ENCODE assay signal across 28 cellular contexts in the genomic region with DNA sequence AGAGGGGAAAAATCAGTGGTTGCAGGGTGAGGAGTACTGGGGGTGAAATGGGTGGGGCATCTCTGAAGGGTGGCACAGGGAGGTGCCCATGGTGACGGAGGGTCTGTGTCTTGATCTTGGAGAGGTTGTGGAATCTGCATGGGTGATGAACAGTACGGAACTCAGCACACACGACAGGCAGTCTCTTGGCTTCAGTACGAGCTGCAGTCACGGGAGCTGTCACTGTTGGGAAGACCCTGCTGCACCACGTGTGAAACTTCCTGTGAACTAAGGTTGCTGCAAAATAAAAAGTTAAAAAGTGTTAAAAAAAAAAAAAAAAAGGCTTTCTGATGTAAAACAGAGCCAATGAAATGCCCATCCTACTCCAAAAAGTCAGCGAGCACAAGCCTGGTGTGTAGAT. TPM values are rescaled to one million over a fixed set of nuclear protein-coding genes. Genes with fewer than 3 reads are reported as not detected.
"Had no signal": no experiment of that assay in that cellular context is flagged by ENCODE, and none has a peak within 500 bp of the region (broad histone marks: within the 10 kb centered on the region; RNA-seq: fewer than 3 reads in every experiment).

No MANE protein-coding gene starts in this region.

- H3K27ac Mint-ChIP-seq: activated CD4-positive, alpha-beta T cell treated with anti-CD3 and anti-CD28 coated beads for 36 hours; activated CD4-positive, alpha-beta T cell treated with anti-CD3 and anti-CD28 coated beads, Interleukin-2, amount 10 ng/mL, durations not matched to agents 7 days and 5 days; activated CD8-positive, alpha-beta T cell treated with anti-CD3 and anti-CD28 coated beads for 36 hours; activated naive CD8-positive, alpha-beta T cell; activated T-helper 17 cell treated with anti-CD3 and anti-CD28 coated beads, Interleukin-2, amount 50 U/mL, for 72 hours had no signal

- H3K27me3 Mint-ChIP-seq: activated CD4-positive, alpha-beta T cell treated with anti-CD3 and anti-CD28 coated beads for 36 hours; activated CD8-positive, alpha-beta T cell treated with anti-CD3 and anti-CD28 coated beads for 36 hours; activated naive CD8-positive, alpha-beta T cell had no signal

- H3K36me3 ChIP-seq: gastrocnemius medialis had no signal

- H3K9me3 Mint-ChIP-seq: activated CD4-positive, alpha-beta T cell treated with anti-CD3 and anti-CD28 coated beads, Interleukin-2, amount 10 ng/mL, durations not matched to agents 7 days and 5 days had no signal

- H3K9me3 ChIP-seq: body of pancreas, gastrocnemius medialis had no signal

- ATAC-seq: activated CD4-positive, alpha-beta T cell treated with anti-CD3 and anti-CD28 coated beads for 36 hours; activated CD8-positive, alpha-beta T cell treated with anti-CD3 and anti-CD28 coated beads for 36 hours; activated T-cell treated with anti-CD3 and anti-CD28 coated beads, Interleukin-2, amount 50 U/mL, for 4 hours; activated T-helper 17 cell treated with anti-CD3 and anti-CD28 coated beads, Interleukin-2, amount 50 U/mL, for 72 hours; body of pancreas; esophagus mucosa; foreskin keratinocyte; gastrocnemius medialis; SK-N-SH treated with all-trans-retinoic acid at 6 μM for 48 hours had no signal

- H3K27me3 ChIP-seq: body of pancreas, foreskin keratinocyte, gastrocnemius medialis had no signal

- H3K4me3 Mint-ChIP-seq: activated CD4-positive, alpha-beta T cell treated with anti-CD3 and anti-CD28 coated beads for 36 hours; activated CD4-positive, alpha-beta T cell treated with anti-CD3 and anti-CD28 coated beads, Interleukin-2, amount 10 ng/mL, durations not matched to agents 7 days and 5 days; activated CD8-positive, alpha-beta T cell treated with anti-CD3 and anti-CD28 coated beads for 36 hours; activated naive CD8-positive, alpha-beta T cell; activated T-cell treated with anti-CD3 and anti-CD28 coated beads, Interleukin-2, amount 50 U/mL, for 4 hours; activated T-helper 17 cell treated with anti-CD3 and anti-CD28 coated beads, Interleukin-2, amount 50 U/mL, for 72 hours had no signal

- H3K4me3 ChIP-seq: body of pancreas, gastrocnemius medialis had no signal

- H3K27ac ChIP-seq: body of pancreas, foreskin keratinocyte, gastrocnemius medialis had no signal

- H3K4me1 ChIP-seq: body of pancreas, foreskin keratinocyte, gastrocnemius medialis had no signal

- H3K4me1 Mint-ChIP-seq: activated CD4-positive, alpha-beta T cell treated with anti-CD3 and anti-CD28 coated beads, Interleukin-2, amount 10 ng/mL, durations not matched to agents 7 days and 5 days; activated T-helper 17 cell treated with anti-CD3 and anti-CD28 coated beads, Interleukin-2, amount 50 U/mL, for 72 hours had no signal

- DNase-seq: activated CD4-positive, alpha-beta T cell treated with anti-CD3 and anti-CD28 coated beads for 36 hours; activated CD4-positive, alpha-beta T cell treated with anti-CD3 and anti-CD28 coated beads, Interleukin-2, amount 10 ng/mL, durations not matched to agents 7 days and 5 days; activated CD4-positive, alpha-beta T cell treated with anti-CD3 and anti-CD28 coated beads, Interleukin-2, amount 50 U/mL, for 48 hours; activated CD4-positive, CD25-positive, alpha-beta regulatory T cell; activated CD4-positive, CD25-positive, alpha-beta regulatory T cell treated with anti-CD3 and anti-CD28 coated beads, Interleukin-2, amount 50 U/mL, for 72 hours; activated CD8-positive, alpha-beta memory T cell treated with anti-CD3 and anti-CD28 coated beads for 24 hours; activated CD8-positive, alpha-beta T cell treated with anti-CD3 and anti-CD28 coated beads for 36 hours; activated effector memory CD4-positive, alpha-beta T cell treated with Interleukin-2 at 50 U/mL for 16 hours; activated gamma-delta T cell treated with Interleukin-2 at 50 U/mL for 16 hours; activated naive CD4-positive, alpha-beta T cell treated with anti-CD3 and anti-CD28 coated beads, Interleukin-2, amount 50 U/mL, for 16 hours; activated naive CD4-positive, alpha-beta T cell treated with Interleukin-2 at 50 U/mL for 16 hours; activated T-cell treated with anti-CD3 and anti-CD28 coated beads, Interleukin-2, amount 50 U/mL, for 4 hours; amniotic stem cell; aorta; body of pancreas; caudate nucleus; cortex of kidney; dermis blood vessel endothelial cell; effector CD8-positive, alpha-beta T cell; foreskin keratinocyte; gastrocnemius medialis; T-helper 2 cell had no signal

- H3K36me3 Mint-ChIP-seq: activated naive CD8-positive, alpha-beta T cell had no signal

RNA-seq across cellular contexts. Expression of a gene that starts 34.3 kb away (rescaled TPM):
- total RNA-seq: body of pancreas, endothelial cell of umbilical vein, epithelial cell of proximal tubule, esophagus mucosa, foreskin keratinocyte had no signal
